ENCODE assay signal across 2 cellular contexts in the genomic region with DNA sequence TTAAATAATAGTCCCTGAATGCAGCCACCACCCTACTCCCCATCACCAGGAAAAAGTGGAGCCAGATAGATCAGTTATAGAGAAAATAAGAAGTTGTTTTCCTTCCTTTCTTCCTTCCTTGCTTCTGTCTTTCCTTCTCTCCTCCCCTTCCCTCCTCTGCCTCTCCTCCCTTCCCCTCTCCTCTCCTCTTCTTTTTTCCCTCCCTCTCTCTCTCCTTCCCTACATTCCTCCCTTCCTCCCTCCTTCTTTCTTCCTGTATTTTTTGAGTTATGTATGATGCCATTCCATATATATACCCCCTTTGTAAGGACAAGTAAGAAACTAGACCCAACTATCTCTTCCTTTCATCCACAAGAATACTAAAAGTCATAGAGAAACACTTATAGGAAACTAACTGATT.
A peak's percentile ranks its signal among the peaks of the same experiment; 100 is the strongest.
TF ChIP-seq lines count a peak whose summit lies in the region.

No MANE protein-coding gene starts in this region.

TF ChIP-seq in HEK293, 187 proteins besides CTCF, POLR2A, EP300 and RAD21:
- TF ChIP-seq ZNF366 (tag by site-specific recombination; conservative IDR thresholded peaks at IDR 0.05) (peak; percentile 75), ZNF112 (tag by site-specific recombination; IDR thresholded peaks at IDR 0.05) (no peak), ZNF510 (tag by site-specific recombination; IDR thresholded peaks at IDR 0.05; ENCODE audit: insufficient replicate concordance) (no peak), ZNF624 (tag by site-specific recombination; IDR thresholded peaks at IDR 0.05) (no peak), ZNF202 (tag by site-specific recombination; IDR thresholded peaks at IDR 0.05; ENCODE audit: borderline replicate concordance) (no peak), ZNF423 (tag by site-specific recombination; IDR thresholded peaks at IDR 0.05) (no peak), ZNF266 (tag by site-specific recombination; IDR thresholded peaks at IDR 0.05; ENCODE audit: low read depth) (no peak), PRDM1 (tag by site-specific recombination; IDR thresholded peaks at IDR 0.05) (0 out of 2 replicates have a peak, but pooled peaks have one; percentile 32), ZNF701 (tag by site-specific recombination; IDR thresholded peaks at IDR 0.05) (no peak), TCF7L2 (IDR thresholded peaks at IDR 0.05; ENCODE audit: borderline replicate concordance, low read depth, low read length) (no peak)
- TF ChIP-seq, protein P1, sequence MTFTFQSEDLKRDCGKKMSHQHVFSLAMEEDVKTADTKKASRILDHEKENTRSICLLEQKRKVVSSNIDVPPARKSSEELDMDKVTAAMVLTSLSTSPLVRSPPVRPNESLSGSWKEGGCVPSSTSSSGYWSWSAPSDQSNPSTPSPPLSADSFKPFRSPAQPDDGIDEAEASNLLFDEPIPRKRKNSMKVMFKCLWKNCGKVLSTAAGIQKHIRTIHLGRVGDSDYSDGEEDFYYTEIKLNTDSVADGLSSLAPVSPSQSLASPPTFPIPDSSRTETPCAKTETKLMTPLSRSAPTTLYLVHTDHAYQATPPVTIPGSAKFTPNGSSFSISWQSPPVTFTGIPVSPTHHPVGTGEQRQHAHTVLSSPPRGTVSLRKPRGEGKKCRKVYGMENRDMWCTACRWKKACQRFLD (tag by site-specific recombination; IDR thresholded peaks at IDR 0.05), result no peak
- TF ChIP-seq, protein P2, sequence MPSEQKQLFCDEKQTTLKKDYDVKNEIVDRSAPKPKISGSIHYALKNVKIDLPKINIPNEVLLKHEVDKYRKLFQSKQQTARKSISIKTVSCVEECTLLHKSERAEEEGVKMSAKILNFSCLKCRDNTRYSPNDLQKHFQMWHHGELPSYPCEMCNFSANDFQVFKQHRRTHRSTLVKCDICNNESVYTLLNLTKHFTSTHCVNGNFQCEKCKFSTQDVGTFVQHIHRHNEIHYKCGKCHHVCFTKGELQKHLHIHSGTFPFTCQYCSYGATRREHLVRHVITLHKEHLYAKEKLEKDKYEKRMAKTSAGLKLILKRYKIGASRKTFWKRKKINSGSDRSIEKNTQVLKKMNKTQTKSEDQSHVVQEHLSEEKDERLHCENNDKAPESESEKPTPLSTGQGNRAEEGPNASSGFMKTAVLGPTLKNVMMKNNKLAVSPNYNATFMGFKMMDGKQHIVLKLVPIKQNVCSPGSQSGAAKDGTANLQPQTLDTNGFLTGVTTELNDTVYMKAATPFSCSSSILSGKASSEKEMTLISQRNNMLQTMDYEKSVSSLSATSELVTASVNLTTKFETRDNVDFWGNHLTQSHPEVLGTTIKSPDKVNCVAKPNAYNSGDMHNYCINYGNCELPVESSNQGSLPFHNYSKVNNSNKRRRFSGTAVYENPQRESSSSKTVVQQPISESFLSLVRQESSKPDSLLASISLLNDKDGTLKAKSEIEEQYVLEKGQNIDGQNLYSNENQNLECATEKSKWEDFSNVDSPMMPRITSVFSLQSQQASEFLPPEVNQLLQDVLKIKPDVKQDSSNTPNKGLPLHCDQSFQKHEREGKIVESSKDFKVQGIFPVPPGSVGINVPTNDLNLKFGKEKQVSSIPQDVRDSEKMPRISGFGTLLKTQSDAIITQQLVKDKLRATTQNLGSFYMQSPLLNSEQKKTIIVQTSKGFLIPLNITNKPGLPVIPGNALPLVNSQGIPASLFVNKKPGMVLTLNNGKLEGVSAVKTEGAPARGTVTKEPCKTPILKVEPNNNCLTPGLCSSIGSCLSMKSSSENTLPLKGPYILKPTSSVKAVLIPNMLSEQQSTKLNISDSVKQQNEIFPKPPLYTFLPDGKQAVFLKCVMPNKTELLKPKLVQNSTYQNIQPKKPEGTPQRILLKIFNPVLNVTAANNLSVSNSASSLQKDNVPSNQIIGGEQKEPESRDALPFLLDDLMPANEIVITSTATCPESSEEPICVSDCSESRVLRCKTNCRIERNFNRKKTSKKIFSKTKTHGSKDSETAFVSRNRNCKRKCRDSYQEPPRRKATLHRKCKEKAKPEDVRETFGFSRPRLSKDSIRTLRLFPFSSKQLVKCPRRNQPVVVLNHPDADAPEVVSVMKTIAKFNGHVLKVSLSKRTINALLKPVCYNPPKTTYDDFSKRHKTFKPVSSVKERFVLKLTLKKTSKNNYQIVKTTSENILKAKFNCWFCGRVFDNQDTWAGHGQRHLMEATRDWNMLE (tag by site-specific recombination; conservative IDR thresholded peaks at IDR 0.05; ENCODE audit: low read depth), result no peak
- TF ChIP-seq, protein P3, sequence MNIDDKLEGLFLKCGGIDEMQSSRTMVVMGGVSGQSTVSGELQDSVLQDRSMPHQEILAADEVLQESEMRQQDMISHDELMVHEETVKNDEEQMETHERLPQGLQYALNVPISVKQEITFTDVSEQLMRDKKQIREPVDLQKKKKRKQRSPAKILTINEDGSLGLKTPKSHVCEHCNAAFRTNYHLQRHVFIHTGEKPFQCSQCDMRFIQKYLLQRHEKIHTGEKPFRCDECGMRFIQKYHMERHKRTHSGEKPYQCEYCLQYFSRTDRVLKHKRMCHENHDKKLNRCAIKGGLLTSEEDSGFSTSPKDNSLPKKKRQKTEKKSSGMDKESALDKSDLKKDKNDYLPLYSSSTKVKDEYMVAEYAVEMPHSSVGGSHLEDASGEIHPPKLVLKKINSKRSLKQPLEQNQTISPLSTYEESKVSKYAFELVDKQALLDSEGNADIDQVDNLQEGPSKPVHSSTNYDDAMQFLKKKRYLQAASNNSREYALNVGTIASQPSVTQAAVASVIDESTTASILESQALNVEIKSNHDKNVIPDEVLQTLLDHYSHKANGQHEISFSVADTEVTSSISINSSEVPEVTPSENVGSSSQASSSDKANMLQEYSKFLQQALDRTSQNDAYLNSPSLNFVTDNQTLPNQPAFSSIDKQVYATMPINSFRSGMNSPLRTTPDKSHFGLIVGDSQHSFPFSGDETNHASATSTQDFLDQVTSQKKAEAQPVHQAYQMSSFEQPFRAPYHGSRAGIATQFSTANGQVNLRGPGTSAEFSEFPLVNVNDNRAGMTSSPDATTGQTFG (tag by site-specific recombination; IDR thresholded peaks at IDR 0.05; ENCODE audit: borderline replicate concordance), result no peak
- TF ChIP-seq, protein P4, sequence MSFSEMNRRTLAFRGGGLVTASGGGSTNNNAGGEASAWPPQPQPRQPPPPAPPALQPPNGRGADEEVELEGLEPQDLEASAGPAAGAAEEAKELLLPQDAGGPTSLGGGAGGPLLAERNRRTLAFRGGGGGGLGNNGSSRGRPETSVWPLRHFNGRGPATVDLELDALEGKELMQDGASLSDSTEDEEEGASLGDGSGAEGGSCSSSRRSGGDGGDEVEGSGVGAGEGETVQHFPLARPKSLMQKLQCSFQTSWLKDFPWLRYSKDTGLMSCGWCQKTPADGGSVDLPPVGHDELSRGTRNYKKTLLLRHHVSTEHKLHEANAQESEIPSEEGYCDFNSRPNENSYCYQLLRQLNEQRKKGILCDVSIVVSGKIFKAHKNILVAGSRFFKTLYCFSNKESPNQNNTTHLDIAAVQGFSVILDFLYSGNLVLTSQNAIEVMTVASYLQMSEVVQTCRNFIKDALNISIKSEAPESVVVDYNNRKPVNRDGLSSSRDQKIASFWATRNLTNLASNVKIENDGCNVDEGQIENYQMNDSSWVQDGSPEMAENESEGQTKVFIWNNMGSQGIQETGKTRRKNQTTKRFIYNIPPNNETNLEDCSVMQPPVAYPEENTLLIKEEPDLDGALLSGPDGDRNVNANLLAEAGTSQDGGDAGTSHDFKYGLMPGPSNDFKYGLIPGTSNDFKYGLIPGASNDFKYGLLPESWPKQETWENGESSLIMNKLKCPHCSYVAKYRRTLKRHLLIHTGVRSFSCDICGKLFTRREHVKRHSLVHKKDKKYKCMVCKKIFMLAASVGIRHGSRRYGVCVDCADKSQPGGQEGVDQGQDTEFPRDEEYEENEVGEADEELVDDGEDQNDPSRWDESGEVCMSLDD (tag by site-specific recombination; IDR thresholded peaks at IDR 0.05), result no peak
TF ChIP-seq in HEK293: peak in this region for 2.

TF ChIP-seq in H1, 55 proteins besides CTCF, POLR2A, EP300 and RAD21:
- TF ChIP-seq SAP30 (IDR thresholded peaks at IDR 0.05; ENCODE audit: insufficient read depth, insufficient replicate concordance, low read length), result no peak
- no peak for TF ChIP-seq RXRA (IDR thresholded peaks at IDR 0.05; ENCODE audit: insufficient read depth, low read depth, low read length)
- TF ChIP-seq, protein P5, sequence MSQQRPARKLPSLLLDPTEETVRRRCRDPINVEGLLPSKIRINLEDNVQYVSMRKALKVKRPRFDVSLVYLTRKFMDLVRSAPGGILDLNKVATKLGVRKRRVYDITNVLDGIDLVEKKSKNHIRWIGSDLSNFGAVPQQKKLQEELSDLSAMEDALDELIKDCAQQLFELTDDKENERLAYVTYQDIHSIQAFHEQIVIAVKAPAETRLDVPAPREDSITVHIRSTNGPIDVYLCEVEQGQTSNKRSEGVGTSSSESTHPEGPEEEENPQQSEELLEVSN (IDR thresholded peaks at IDR 0.05), result no peak
- TF ChIP-seq TCF12 (IDR thresholded peaks at IDR 0.05; ENCODE audit: low read depth, low read length), result no peak
- TF ChIP-seq SIX5 (IDR thresholded peaks at IDR 0.05; ENCODE audit: low read depth, low read length), result no peak
- no peak for TF ChIP-seq BCL11A (IDR thresholded peaks at IDR 0.05; ENCODE audit: low read depth in 2 of 2, low read length in 2 of 2)
- no peak for TF ChIP-seq SP2 (IDR thresholded peaks at IDR 0.05; ENCODE audit: low read length)
- no peak for TF ChIP-seq TBP (IDR thresholded peaks at IDR 0.05; ENCODE audit: low read depth, low read length)
- no peak for TF ChIP-seq CBX8 (IDR thresholded peaks at IDR 0.05; ENCODE audit: borderline replicate concordance, low read depth, low read length)
- TF ChIP-seq CEBPB (IDR thresholded peaks at IDR 0.05; ENCODE audit: low read depth, low read length), result no peak
- TF ChIP-seq GTF2F1 (IDR thresholded peaks at IDR 0.05; ENCODE audit: borderline replicate concordance, low read depth, low read length), result no peak
- no peak for TF ChIP-seq RNF2 (IDR thresholded peaks at IDR 0.05; ENCODE audit: borderline replicate concordance, low read depth, low read length, missing control alignments, poor library complexity, severe bottlenecking)
- TF ChIP-seq TAF1 (IDR thresholded peaks at IDR 0.05; ENCODE audit: low read depth, low read length), result no peak
- TF ChIP-seq SP4 (IDR thresholded peaks at IDR 0.05; ENCODE audit: low read length), result no peak
- no peak for TF ChIP-seq BRCA1 (IDR thresholded peaks at IDR 0.05; ENCODE audit: low read depth, low read length)
- no peak for TF ChIP-seq ZNF274 (IDR thresholded peaks at IDR 0.05; ENCODE audit: borderline replicate concordance, extremely low read depth, low read length)
- TF ChIP-seq BACH1 (IDR thresholded peaks at IDR 0.05; ENCODE audit: low read length), result no peak
